In the genomic region with DNA sequence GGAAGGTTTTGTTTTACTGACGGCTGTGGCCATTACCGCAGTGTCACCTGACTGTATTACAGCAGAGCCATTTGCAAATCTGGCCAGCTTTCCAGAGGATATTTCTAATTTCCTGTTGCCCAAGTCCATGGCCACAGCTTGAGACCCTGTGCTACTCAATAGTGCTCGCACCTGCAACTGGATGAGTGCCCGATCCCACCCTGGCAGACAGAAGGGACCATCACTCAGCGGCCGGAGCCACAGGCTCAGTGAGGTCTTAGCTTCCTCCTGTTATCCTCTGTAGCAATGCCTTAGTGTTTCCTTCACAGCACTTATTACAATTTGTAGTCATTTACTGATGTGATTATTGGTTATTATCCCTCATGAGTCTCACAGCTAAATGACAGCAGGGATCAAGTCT, we compare ENCODE assay signal across 6 cellular contexts.
"Had no signal": no experiment of that assay in that cellular context is flagged by ENCODE, and none has a peak within 500 bp of the region (broad histone marks: within the 10 kb centered on the region; RNA-seq: fewer than 3 reads in every experiment).

No MANE protein-coding gene starts in this region.

- ATAC-seq: HepG2 had no signal

- H3K27ac ChIP-seq: GM23248, HL-60 had no signal

- DNase-seq: GM23248, GOT3, H9, HCEC 1CT had no signal

- H3K4me3 ChIP-seq: GM23248 had no signal
